1 cellular context compared by ENCODE assay signal in the genomic region with DNA sequence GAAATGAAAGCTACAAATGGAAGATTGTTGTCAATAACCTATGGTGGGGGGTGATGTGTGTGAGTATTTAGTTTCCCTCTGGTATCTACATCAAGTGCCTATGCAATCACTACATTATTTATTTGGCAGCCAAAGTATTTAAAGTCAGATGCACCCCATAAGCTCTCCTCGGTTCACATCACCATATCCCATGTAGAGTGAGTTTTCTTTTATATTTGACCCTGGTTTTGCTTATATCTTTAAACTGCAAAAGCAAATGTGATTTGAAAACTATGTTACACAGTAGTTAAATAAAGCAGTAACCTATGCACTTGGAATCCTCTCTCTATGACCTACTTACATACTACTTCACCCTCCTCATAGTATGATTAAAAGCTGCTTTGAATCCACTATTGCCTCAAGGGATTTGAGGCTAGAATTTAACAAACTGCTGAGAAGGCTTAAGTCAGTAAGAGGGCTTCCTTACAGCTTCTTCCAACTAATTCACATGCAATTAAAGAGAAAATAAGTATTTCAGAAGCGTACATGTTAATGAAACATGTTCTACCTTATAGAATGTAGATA.
TF ChIP-seq lines count a peak whose summit lies in the region.

No MANE protein-coding gene starts in this region.

TF ChIP-seq in GM23338, 12 proteins besides CTCF, POLR2A, EP300 and RAD21:
- TF ChIP-seq NANOG (IDR thresholded peaks at IDR 0.05; ENCODE audit: borderline replicate concordance) (no peak), ZNF331 (CRISPR knock-in tag; IDR thresholded peaks at IDR 0.05; ENCODE audit: low read depth) (no peak), POLR2AphosphoS5 (IDR thresholded peaks at IDR 0.05; ENCODE audit: low read depth) (no peak), JUNB (IDR thresholded peaks at IDR 0.05; ENCODE audit: unreplicated experiment) (no peak), CREB1 (CRISPR knock-in tag; IDR thresholded peaks at IDR 0.05; ENCODE audit: low read depth) (no peak), STAT1 (IDR thresholded peaks at IDR 0.05; ENCODE audit: unreplicated experiment) (no peak), EZH2phosphoT487 (IDR thresholded peaks at IDR 0.05; ENCODE audit: unreplicated experiment) (no peak), EZH2 (IDR thresholded peaks at IDR 0.05; ENCODE audit: low read depth, unreplicated experiment) (no peak)
- TF ChIP-seq, protein P1, sequence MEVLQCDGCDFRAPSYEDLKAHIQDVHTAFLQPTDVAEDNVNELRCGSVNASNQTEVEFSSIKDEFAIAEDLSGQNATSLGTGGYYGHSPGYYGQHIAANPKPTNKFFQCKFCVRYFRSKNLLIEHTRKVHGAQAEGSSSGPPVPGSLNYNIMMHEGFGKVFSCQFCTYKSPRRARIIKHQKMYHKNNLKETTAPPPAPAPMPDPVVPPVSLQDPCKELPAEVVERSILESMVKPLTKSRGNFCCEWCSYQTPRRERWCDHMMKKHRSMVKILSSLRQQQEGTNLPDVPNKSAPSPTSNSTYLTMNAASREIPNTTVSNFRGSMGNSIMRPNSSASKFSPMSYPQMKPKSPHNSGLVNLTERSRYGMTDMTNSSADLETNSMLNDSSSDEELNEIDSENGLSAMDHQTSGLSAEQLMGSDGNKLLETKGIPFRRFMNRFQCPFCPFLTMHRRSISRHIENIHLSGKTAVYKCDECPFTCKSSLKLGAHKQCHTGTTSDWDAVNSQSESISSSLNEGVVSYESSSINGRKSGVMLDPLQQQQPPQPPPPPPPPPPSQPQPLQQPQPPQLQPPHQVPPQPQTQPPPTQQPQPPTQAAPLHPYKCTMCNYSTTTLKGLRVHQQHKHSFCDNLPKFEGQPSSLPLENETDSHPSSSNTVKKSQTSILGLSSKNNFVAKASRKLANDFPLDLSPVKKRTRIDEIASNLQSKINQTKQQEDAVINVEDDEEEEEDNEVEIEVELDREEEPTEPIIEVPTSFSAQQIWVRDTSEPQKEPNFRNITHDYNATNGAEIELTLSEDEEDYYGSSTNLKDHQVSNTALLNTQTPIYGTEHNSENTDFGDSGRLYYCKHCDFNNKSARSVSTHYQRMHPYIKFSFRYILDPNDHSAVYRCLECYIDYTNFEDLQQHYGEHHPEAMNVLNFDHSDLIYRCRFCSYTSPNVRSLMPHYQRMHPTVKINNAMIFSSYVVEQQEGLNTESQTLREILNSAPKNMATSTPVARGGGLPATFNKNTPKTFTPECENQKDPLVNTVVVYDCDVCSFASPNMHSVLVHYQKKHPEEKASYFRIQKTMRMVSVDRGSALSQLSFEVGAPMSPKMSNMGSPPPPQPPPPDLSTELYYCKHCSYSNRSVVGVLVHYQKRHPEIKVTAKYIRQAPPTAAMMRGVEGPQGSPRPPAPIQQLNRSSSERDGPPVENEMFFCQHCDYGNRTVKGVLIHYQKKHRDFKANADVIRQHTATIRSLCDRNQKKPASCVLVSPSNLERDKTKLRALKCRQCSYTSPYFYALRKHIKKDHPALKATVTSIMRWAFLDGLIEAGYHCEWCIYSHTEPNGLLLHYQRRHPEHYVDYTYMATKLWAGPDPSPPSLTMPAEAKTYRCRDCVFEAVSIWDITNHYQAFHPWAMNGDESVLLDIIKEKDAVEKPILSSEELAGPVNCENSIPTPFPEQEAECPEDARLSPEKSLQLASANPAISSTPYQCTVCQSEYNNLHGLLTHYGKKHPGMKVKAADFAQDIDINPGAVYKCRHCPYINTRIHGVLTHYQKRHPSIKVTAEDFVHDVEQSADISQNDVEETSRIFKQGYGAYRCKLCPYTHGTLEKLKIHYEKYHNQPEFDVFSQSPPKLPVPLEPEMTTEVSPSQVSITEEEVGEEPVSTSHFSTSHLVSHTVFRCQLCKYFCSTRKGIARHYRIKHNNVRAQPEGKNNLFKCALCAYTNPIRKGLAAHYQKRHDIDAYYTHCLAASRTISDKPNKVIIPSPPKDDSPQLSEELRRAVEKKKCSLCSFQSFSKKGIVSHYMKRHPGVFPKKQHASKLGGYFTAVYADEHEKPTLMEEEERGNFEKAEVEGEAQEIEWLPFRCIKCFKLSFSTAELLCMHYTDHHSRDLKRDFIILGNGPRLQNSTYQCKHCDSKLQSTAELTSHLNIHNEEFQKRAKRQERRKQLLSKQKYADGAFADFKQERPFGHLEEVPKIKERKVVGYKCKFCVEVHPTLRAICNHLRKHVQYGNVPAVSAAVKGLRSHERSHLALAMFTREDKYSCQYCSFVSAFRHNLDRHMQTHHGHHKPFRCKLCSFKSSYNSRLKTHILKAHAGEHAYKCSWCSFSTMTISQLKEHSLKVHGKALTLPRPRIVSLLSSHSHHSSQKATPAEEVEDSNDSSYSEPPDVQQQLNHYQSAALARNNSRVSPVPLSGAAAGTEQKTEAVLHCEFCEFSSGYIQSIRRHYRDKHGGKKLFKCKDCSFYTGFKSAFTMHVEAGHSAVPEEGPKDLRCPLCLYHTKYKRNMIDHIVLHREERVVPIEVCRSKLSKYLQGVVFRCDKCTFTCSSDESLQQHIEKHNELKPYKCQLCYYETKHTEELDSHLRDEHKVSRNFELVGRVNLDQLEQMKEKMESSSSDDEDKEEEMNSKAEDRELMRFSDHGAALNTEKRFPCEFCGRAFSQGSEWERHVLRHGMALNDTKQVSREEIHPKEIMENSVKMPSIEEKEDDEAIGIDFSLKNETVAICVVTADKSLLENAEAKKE (CRISPR knock-in tag; IDR thresholded peaks at IDR 0.05) = no peak
- TF ChIP-seq, protein P2, sequence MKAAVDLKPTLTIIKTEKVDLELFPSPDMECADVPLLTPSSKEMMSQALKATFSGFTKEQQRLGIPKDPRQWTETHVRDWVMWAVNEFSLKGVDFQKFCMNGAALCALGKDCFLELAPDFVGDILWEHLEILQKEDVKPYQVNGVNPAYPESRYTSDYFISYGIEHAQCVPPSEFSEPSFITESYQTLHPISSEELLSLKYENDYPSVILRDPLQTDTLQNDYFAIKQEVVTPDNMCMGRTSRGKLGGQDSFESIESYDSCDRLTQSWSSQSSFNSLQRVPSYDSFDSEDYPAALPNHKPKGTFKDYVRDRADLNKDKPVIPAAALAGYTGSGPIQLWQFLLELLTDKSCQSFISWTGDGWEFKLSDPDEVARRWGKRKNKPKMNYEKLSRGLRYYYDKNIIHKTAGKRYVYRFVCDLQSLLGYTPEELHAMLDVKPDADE (IDR thresholded peaks at IDR 0.05) = no peak
